Comparison of ENCODE assay signal across 8 cellular contexts in the genomic region with DNA sequence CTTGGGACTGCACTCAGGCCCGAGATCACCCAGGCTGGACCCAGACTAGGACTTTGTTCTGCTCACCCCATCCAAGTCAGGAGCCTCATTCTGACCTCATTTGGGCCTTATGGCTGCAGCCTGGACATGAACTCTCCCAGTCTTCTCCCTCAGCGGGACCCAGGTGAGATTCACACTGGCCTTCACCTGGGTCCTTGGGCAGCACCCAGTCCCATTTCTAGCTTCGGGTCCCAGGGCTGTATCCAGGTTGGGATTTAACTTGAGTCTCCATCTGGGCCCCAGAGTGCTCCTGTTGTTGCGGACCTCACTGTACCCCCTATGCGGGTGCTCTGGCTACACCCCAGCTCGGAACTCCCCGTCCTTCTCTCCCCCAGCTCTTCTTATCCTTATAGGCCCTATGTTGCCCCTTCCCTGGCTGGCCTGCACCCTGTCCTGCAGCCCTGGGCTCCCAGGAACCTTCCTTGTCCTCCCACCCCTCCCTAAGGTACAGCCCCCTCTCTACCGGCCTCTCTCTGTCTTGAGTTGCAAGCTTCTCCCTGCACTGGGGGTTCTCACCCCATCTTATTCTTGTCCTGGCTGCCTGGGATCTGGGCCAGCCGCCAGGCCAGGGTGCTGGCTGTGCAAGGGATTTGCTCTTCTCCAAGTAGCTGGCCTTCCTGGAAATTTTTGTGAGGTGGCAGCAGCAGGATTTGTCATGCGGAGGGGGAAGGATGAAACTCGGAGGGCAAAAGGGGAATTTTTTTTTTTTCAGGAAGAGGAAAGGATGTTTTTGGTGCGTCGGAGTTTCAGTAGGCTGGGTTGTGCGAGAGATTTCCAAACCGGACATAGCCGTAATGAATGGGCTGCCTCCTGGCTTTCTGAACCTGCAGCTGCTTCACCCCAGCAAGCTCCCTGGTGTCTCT. TPM values are rescaled to one million over a fixed set of nuclear protein-coding genes. Genes with fewer than 3 reads are reported as not detected.
DNase-seq lines count a peak whose midpoint lies in the region; ATAC-seq and TF ChIP-seq lines count a peak whose summit lies in the region.

No MANE protein-coding gene starts in this region.

- TF ChIP-seq RAD21 in SK-N-SH (IDR thresholded peaks at IDR 0.05; ENCODE audit: low read length): no peak

- TF ChIP-seq CTCF in SK-N-SH (IDR thresholded peaks at IDR 0.05): no peak
- no peak for TF ChIP-seq CTCF in OCI-LY7 (conservative IDR thresholded peaks at IDR 0.05; ENCODE audit: low read length)

- 19% methylated on average over 15 of the region's 16 CpGs for WGBS in SK-N-SH (ENCODE audit: low lambda C conversion rate)

- no peaks in the 10 kb centered on the region for H3K9me2 ChIP-seq in SK-N-SH
- no peaks in the 10 kb centered on the region for H3K9me2 ChIP-seq in OCI-LY7 (ENCODE audit: insufficient read depth, low read length)

- BruUV-seq in OCI-LY7 (replicated peaks; lab: Mats Ljungman, UMichigan): no TSS peak

- peaks cover 37% of the 10 kb centered on the region for H3F3A ChIP-seq in SK-N-SH (replicated peaks; ENCODE audit: insufficient read depth)

- H3K27me3 ChIP-seq in SK-N-SH (ENCODE audit: insufficient read depth) (no peaks in the 10 kb centered on the region), mucosa of rectum (ENCODE audit: control insufficient read depth in 2 of 2, insufficient read depth in 2 of 2, low read length in 2 of 2) (no peaks in the 10 kb centered on the region)

- intact Hi-C loops in OCI-LY7 (cut with micrococcal nuclease; ENCODE audit: unreplicated experiment): loop anchor here (2.0 to 5.0 kb wide), 3 partner anchors 73 to 243 kb away; a partner anchor contains a TSS

- no peaks in the 10 kb centered on the region for H3K9me3 ChIP-seq in SK-N-SH
- H3K9me3 ChIP-seq in OCI-LY7 (ENCODE audit: low read length): no peaks in the 10 kb centered on the region
- H3K9me3 ChIP-seq in mucosa of rectum (ENCODE audit: control insufficient read depth in 2 of 2, low read length in 2 of 2): no peaks in the 10 kb centered on the region

- H3K4me3 ChIP-seq in SK-N-SH (ENCODE audit: low read depth in 2 of 2, low read length in 1 of 2) (peak overlapping the region; percentile 90 to 91), OCI-LY7 (ENCODE audit: low read depth, low read length, poor library complexity, severe bottlenecking) (peak overlapping the region; percentile 84), mucosa of rectum (ENCODE audit: low read length in 2 of 2) (peak overlapping the region; percentile 87 to 95)

- H3K79me2 ChIP-seq in SK-N-SH (ENCODE audit: insufficient read depth) (peaks cover 58% of the 10 kb centered on the region), OCI-LY7 (ENCODE audit: insufficient read depth, low read depth, low read length) (peaks cover 51% of the 10 kb centered on the region)

- H4K20me1 ChIP-seq in SK-N-SH (ENCODE audit: insufficient read depth) (peaks cover 45% of the 10 kb centered on the region), OCI-LY7 (ENCODE audit: insufficient read depth, low read length) (no peaks in the 10 kb centered on the region)

- POLR2A ChIA-PET in SK-N-SH (lab: Yijun Ruan, JAX): no interaction called here
- POLR2A ChIA-PET in OCI-LY7 (lab: Charles Lee): interaction anchor here (0.5 to 4.4 kb wide), 5 partner anchors 9 to 659 kb away, joined by 3 to 31 read pairs (median 8); no protein-coding TSS in a partner anchor

- H2AFZ ChIP-seq in SK-N-SH (ENCODE audit: low read depth) (no peak overlapping the region), OCI-LY7 (ENCODE audit: low read length) (no peak overlapping the region; the same call in 1 of the 2 replicates)

- peak; percentile 33 for DNase-seq in SK-N-SH
- DNase-seq in OCI-LY7 (ENCODE audit: low spot score): peak; percentile 34
- peak; percentile 60 for DNase-seq in dermis blood vessel endothelial cell
- no peak for DNase-seq in effector CD4-positive, alpha-beta T cell

- H3K4me1 ChIP-seq in SK-N-SH (ENCODE audit: control insufficient read depth in 1 of 2, insufficient read depth in 2 of 2, low read depth in 1 of 2, low read length in 1 of 2) (peaks cover 42 to 63% of the 10 kb centered on the region in 2 experiments), OCI-LY7 (ENCODE audit: insufficient read depth, low read length, poor library complexity, severe bottlenecking) (peaks cover 55% of the 10 kb centered on the region), mucosa of rectum (ENCODE audit: control insufficient read depth in 2 of 2, insufficient read depth in 2 of 2, low read length in 2 of 2) (peaks cover 37 to 45% of the 10 kb centered on the region in 2 donors)

- peak overlapping the region; percentile 67 to 98 for H3K27ac ChIP-seq in SK-N-SH (ENCODE audit: low read depth in 2 of 2, low read length in 1 of 2)
- peak overlapping the region; percentile 95 for H3K27ac ChIP-seq in OCI-LY7 (ENCODE audit: low read depth, low read length, poor library complexity, severe bottlenecking)
- peak overlapping the region; percentile 99 to 100 for H3K27ac ChIP-seq in mucosa of rectum (ENCODE audit: low read depth in 2 of 2, low read length in 2 of 2)

- peak overlapping the region; percentile 90 for H3K9ac ChIP-seq in SK-N-SH
- H3K9ac ChIP-seq in mucosa of rectum (ENCODE audit: low read depth in 1 of 2, low read length in 2 of 2): peak overlapping the region; percentile 90 to 95

- CTCF ChIA-PET in SK-N-SH (lab: Yijun Ruan, JAX): interaction anchor here (1.0 to 4.0 kb wide), 5 partner anchors 10 to 227 kb away, joined by 3 to 20 read pairs (median 8); no protein-coding TSS in a partner anchor
- CTCF ChIA-PET in OCI-LY7 (lab: Charles Lee; ENCODE audit: unreplicated experiment): no interaction called here

- H3K36me3 ChIP-seq in SK-N-SH (replicated peaks in 1 of 2; ENCODE audit: control insufficient read depth in 1 of 2, insufficient read depth in 2 of 2, low read length in 1 of 2) (no peaks in the 10 kb centered on the region), OCI-LY7 (ENCODE audit: insufficient read depth, low read length) (no peaks in the 10 kb centered on the region), mucosa of rectum (ENCODE audit: control insufficient read depth in 2 of 2, insufficient read depth in 2 of 2, low read length in 2 of 2) (no peaks in the 10 kb centered on the region)

- no peak for ATAC-seq in SK-N-SH treated with all-trans-retinoic acid at 6 μM for 48 hours
- no peak for ATAC-seq in HG03175 (IDR thresholded peaks at IDR 0.05; ENCODE audit: unreplicated experiment)
- ATAC-seq in GM18858 (IDR thresholded peaks at IDR 0.05; ENCODE audit: unreplicated experiment): no peak

- TF ChIP-seq EP300 in SK-N-SH (IDR thresholded peaks at IDR 0.05; ENCODE audit: borderline replicate concordance in 1 of 2, low read depth in 1 of 2, low read length in 1 of 2): no peak

- peak overlapping the region; percentile 98 for H3K4me2 ChIP-seq in SK-N-SH
- peak overlapping the region; percentile 92 for H3K4me2 ChIP-seq in OCI-LY7 (ENCODE audit: low read length)

TF ChIP-seq in SK-N-SH, 30 proteins besides CTCF, POLR2A, EP300 and RAD21 (continues in another document):
- no peak for TF ChIP-seq CHD2 (IDR thresholded peaks at IDR 0.05; ENCODE audit: low read length, partially characterized antibody)

TF ChIP-seq in SK-N-SH treated with all-trans-retinoic acid at 6 μM for 48 hours, 23 proteins besides CTCF, POLR2A, EP300 and RAD21:
- TF ChIP-seq TOX (CRISPR knock-in tag; IDR thresholded peaks at IDR 0.05; ENCODE audit: borderline replicate concordance) (no peak), ZC3H10 (CRISPR knock-in tag; IDR thresholded peaks at IDR 0.05) (no peak), SNAI2 (CRISPR knock-in tag; IDR thresholded peaks at IDR 0.05) (no peak), ARNTL (CRISPR knock-in tag; IDR thresholded peaks at IDR 0.05; ENCODE audit: borderline replicate concordance, low read depth) (no peak), ZNF565 (CRISPR knock-in tag; conservative IDR thresholded peaks at IDR 0.05; ENCODE audit: low read depth) (no peak)

RNA-seq across cellular contexts. Expression of a gene that starts 0.9 kb away (rescaled TPM):
- polyA plus RNA-seq in SK-N-SH (2012; rRNA removed): 21.2 and 30.0 TPM in 2 replicates
- 26.0 and 35.8 TPM in 2 replicates for polyA plus RNA-seq in SK-N-SH (2012; cell fraction: cytosol; rRNA removed)
- polyA plus RNA-seq in SK-N-SH (2012; cell fraction: nucleus; rRNA removed): 74.2 and 81.7 TPM in 2 replicates
- 13.6 and 27.8 TPM in 2 replicates for total RNA-seq in OCI-LY7 (2014; rRNA removed; shearing (Covaris generic))
- 70.3 and 71.5 TPM in 2 replicates for total RNA-seq in OCI-LY7 (2022)
- 20.8 and 39.0 TPM in 2 replicates for total RNA-seq in dermis blood vessel endothelial cell

RNA-seq across cellular contexts. Expression of a gene that starts 32.2 kb away (rescaled TPM):
- polyA plus RNA-seq in SK-N-SH (2012; rRNA removed): 3.9 and 4.0 TPM in 2 replicates
- 2.1 and 3.4 TPM in 2 replicates for polyA plus RNA-seq in SK-N-SH (2012; cell fraction: cytosol; rRNA removed)
- 5.6 and 5.7 TPM in 2 replicates for polyA plus RNA-seq in SK-N-SH (2012; cell fraction: nucleus; rRNA removed)
- 0.41 and 0.85 TPM in 2 replicates for total RNA-seq in OCI-LY7 (2014; rRNA removed; shearing (Covaris generic))
- 6.0 and 6.8 TPM in 2 replicates for total RNA-seq in OCI-LY7 (2022)
- total RNA-seq in dermis blood vessel endothelial cell: 4.1 and 8.2 TPM in 2 replicates
